In genomic region chr1:168696125-168696524, GRCh38 we compare ENCODE assay signal across 25 cellular contexts. TPM values are rescaled to one million over a fixed set of nuclear protein-coding genes. Genes with fewer than 3 reads are reported as not detected.
DNase-seq lines count a peak whose midpoint lies in the region; ATAC-seq and TF ChIP-seq lines count a peak whose summit lies in the region.
"Had no signal": no experiment of that assay in that cellular context is flagged by ENCODE, and none has a peak within 500 bp of the region (broad histone marks: within the 10 kb centered on the region; RNA-seq: fewer than 3 reads in every experiment).

No MANE protein-coding gene starts in this region.

- H3K27ac Mint-ChIP-seq in WTC11 (peak overlapping the region; percentile 16; the same call in 1 of the 2 replicates), neural progenitor cell (peak overlapping the region; percentile 10)
- H3K27ac Mint-ChIP-seq: CD4-positive, CD25-positive, alpha-beta regulatory T cell; HFFc6 had no signal

- no peaks in the 10 kb centered on the region for H3K9me2 ChIP-seq in hepatocyte (replicated peaks; ENCODE audit: insufficient read depth)
- H3K9me2 ChIP-seq: SK-N-SH had no signal

- POLR2A ChIA-PET in WTC11 (lab: Charles Lee), result no interaction called here

- no peaks in the 10 kb centered on the region for H3K36me3 ChIP-seq in hepatocyte (replicated peaks; ENCODE audit: insufficient read depth, low read depth)
- no peaks in the 10 kb centered on the region for H3K36me3 ChIP-seq in neural progenitor cell
- H3K36me3 ChIP-seq in left ventricle myocardium inferior, result no peaks in the 10 kb centered on the region
- H3K36me3 ChIP-seq: BE2C had no signal

- H3K36me3 Mint-ChIP-seq in WTC11 (no peaks in the 10 kb centered on the region), neural progenitor cell (no peaks in the 10 kb centered on the region)
- H3K36me3 Mint-ChIP-seq: CD4-positive, CD25-positive, alpha-beta regulatory T cell had no signal

- no peaks in the 10 kb centered on the region for H3K79me2 ChIP-seq in hepatocyte
- H3K79me2 ChIP-seq in neural progenitor cell (ENCODE audit: low read depth), result no peaks in the 10 kb centered on the region

- H4K20me1 ChIP-seq in hepatocyte (ENCODE audit: insufficient read depth, poor library complexity, severe bottlenecking) (no peaks in the 10 kb centered on the region), neural progenitor cell (ENCODE audit: low read depth) (no peaks in the 10 kb centered on the region)

- ATAC-seq in WTC11 (no peak), esophagus mucosa (no peak)
- ATAC-seq: A549, GM12878, Panc1 had no signal

- H3K27ac ChIP-seq in hepatocyte (peak overlapping the region; percentile 95), neural progenitor cell (no peak overlapping the region), left ventricle myocardium inferior (replicated peaks) (no peak overlapping the region)

- H3K4me3 ChIP-seq in hepatocyte (no peak overlapping the region), neural progenitor cell (no peak overlapping the region), left ventricle myocardium inferior (no peak overlapping the region)
- H3K4me3 ChIP-seq: A549, GM12878 had no signal

- no peak overlapping the region for H3K4me2 ChIP-seq in hepatocyte
- no peak overlapping the region for H3K4me2 ChIP-seq in neural progenitor cell
- H3K4me2 ChIP-seq: A549, SK-N-SH had no signal

- H3K4me1 ChIP-seq in hepatocyte (ENCODE audit: insufficient read depth) (peaks cover 43% of the 10 kb centered on the region), neural progenitor cell (peaks cover 7% of the 10 kb centered on the region), left ventricle myocardium inferior (no peaks in the 10 kb centered on the region)
- H3K4me1 ChIP-seq: A549 had no signal

- whole genome bisulfite sequencing in hepatocyte (ENCODE audit: low lambda C conversion rate, missing lambda C conversion rate), result 62% methylated on average over 3 of the region's 3 CpGs

- TF ChIP-seq CTCF in WTC11 (IDR thresholded peaks at IDR 0.05) (no peak), hepatocyte (IDR thresholded peaks at IDR 0.05; ENCODE audit: poor library complexity) (no peak), neural progenitor cell (IDR thresholded peaks at IDR 0.05) (no peak), left ventricle myocardium inferior (IDR thresholded peaks at IDR 0.05; ENCODE audit: borderline replicate concordance) (no peak)

- H3K9me3 ChIP-seq in hepatocyte (ENCODE audit: low read depth) (no peaks in the 10 kb centered on the region), neural progenitor cell (ENCODE audit: low read depth) (no peaks in the 10 kb centered on the region), left ventricle myocardium inferior (replicated peaks) (no peaks in the 10 kb centered on the region)
- H3K9me3 ChIP-seq: A549, BE2C, SK-N-SH had no signal

- H2AFZ ChIP-seq in hepatocyte (no peak overlapping the region), neural progenitor cell (replicated peaks) (no peak overlapping the region)

- no peaks in the 10 kb centered on the region for H3F3A ChIP-seq in neural progenitor cell (ENCODE audit: low read depth)

- H3K4me3 Mint-ChIP-seq in WTC11, result no peak overlapping the region
- no peak overlapping the region for H3K4me3 Mint-ChIP-seq in neural progenitor cell
- H3K4me3 Mint-ChIP-seq: H9, HFFc6 had no signal

- CTCF ChIA-PET in WTC11 (lab: Charles Lee), result interaction anchor here (1.0 kb wide), 2 partner anchors 9 to 93 kb away, joined by 3 read pairs; no protein-coding TSS in a partner anchor

- intact Hi-C loops in left ventricle myocardium inferior (cut with micrococcal nuclease), result no loop called here

- no peaks in the 10 kb centered on the region for H3K27me3 ChIP-seq in hepatocyte
- H3K27me3 ChIP-seq in neural progenitor cell, result no peaks in the 10 kb centered on the region
- no peaks in the 10 kb centered on the region for H3K27me3 ChIP-seq in left ventricle myocardium inferior (ENCODE audit: low read depth)
- H3K27me3 ChIP-seq: BE2C had no signal

- no peaks in the 10 kb centered on the region for H3K9me3 Mint-ChIP-seq in WTC11
- H3K9me3 Mint-ChIP-seq in neural progenitor cell, result no peaks in the 10 kb centered on the region
- H3K9me3 Mint-ChIP-seq: H9, HFFc6 had no signal

- no peaks in the 10 kb centered on the region for H3K27me3 Mint-ChIP-seq in WTC11 (ENCODE audit: low read depth)
- H3K27me3 Mint-ChIP-seq in neural progenitor cell (ENCODE audit: insufficient read depth, low read depth), result peaks cover 2% of the 10 kb centered on the region

- H3K4me1 Mint-ChIP-seq in WTC11 (peaks cover 26% of the 10 kb centered on the region), neural progenitor cell (peaks cover 18% of the 10 kb centered on the region)
- H3K4me1 Mint-ChIP-seq: CD4-positive, CD25-positive, alpha-beta regulatory T cell had no signal

- no peak for DNase-seq in WTC11 (ENCODE audit: low spot score)
- DNase-seq in hepatocyte (ENCODE audit: low spot score), result peak; percentile 32
- DNase-seq in neural progenitor cell (ENCODE audit: low spot score), result no peak
- DNase-seq in stimulated activated CD8-positive, alpha-beta memory T cell treated with anti-CD3 and anti-CD28 coated beads, Interleukin-4, amount 100 ng/mL, for 48 hours, result no peak
- DNase-seq in NCI-H187 treated with DMSO at 0.1 percent for 48 hours (lab: John Stamatoyannopoulos, UW), result no peak
- DNase-seq in left ventricle myocardium inferior, result no peak
- DNase-seq: BE2C; CD4-positive, CD25-positive, alpha-beta regulatory T cell; DMS79 treated with DMSO at 0.1 percent for 48 hours; H9; HFFc6; KBM-7; NCI-H1092; NCI-H1436; NCI-H2081; NCI-H2171; NCI-H345; NCI-H524 treated with DMSO at 0.1 percent for 48 hours; NCI-H82; SIG-M5; SK-N-SH had no signal

- no peak overlapping the region for H3K9ac ChIP-seq in neural progenitor cell
- H3K9ac ChIP-seq: SK-N-SH had no signal

TF ChIP-seq in WTC11, 78 proteins besides CTCF, POLR2A, EP300 and RAD21:
- TF ChIP-seq AR (CRISPR knock-in tag; IDR thresholded peaks at IDR 0.05), result no peak
- TF ChIP-seq IRF1 (CRISPR knock-in tag; IDR thresholded peaks at IDR 0.05), result no peak
- no peak for TF ChIP-seq ATF1 (CRISPR knock-in tag; IDR thresholded peaks at IDR 0.05)
- no peak for TF ChIP-seq E2F1 (CRISPR knock-in tag; IDR thresholded peaks at IDR 0.05)
- TF ChIP-seq MLX (CRISPR knock-in tag; IDR thresholded peaks at IDR 0.05), result no peak
- no peak for TF ChIP-seq GTF2I (CRISPR knock-in tag; conservative IDR thresholded peaks at IDR 0.05)
- no peak for TF ChIP-seq NFE2L1 (CRISPR knock-in tag; IDR thresholded peaks at IDR 0.05)
- TF ChIP-seq NFATC4 (CRISPR knock-in tag; IDR thresholded peaks at IDR 0.05), result no peak
- TF ChIP-seq GABPB1 (CRISPR knock-in tag; IDR thresholded peaks at IDR 0.05), result no peak
TF ChIP-seq in WTC11: peak in this region for 0.

RNA-seq across cellular contexts. Expression of gene DPT, which starts 32.9 kb away (rescaled TPM):
- 0.11 TPM in 1 of 3 replicates, not detected in the others for total RNA-seq in WTC11 (2021)
- total RNA-seq in hepatocyte, result 12.5 and 13.5 TPM in 2 replicates
- 8.2 and 14.6 TPM in 2 replicates for polyA plus RNA-seq in hepatocyte
- not detected in 2 replicates for total RNA-seq in neural progenitor cell (ENCODE audit: low replicate concordance)
- total RNA-seq in left ventricle myocardium inferior, result 45.6 TPM
- 0.56 TPM for total RNA-seq in esophagus mucosa
- total RNA-seq: CD4-positive, CD25-positive, alpha-beta regulatory T cell; H9; HFFc6 had no signal
- polyA plus RNA-seq: A549; CD4-positive, CD25-positive, alpha-beta regulatory T cell had no signal
